ENCODE assay signal across 27 cellular contexts in the genomic region with DNA sequence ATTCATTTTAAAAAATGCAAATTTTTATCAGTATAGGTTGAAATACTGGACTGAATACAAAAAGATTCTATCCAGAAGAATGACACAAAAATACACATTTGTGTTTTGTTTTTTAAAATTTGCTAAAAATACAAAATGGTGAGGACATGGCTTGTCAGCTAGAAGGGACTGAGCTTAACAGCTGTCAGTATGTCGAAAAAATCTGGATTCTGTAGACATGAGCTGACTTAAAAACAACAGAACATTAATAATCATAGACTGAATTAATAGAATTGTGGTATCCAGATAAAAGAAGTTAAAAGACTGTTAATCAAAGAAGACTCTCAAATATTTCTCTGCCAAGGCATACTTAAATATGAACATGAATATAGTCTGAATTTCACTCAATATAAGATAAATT.
DNase-seq lines count a peak whose midpoint lies in the region; FAIRE-seq and TF ChIP-seq lines count a peak whose summit lies in the region.
"Had no signal": no experiment of that assay in that cellular context is flagged by ENCODE, and none has a peak within 500 bp of the region (broad histone marks: within the 10 kb centered on the region; RNA-seq: fewer than 3 reads in every experiment).

No MANE protein-coding gene starts in this region.

- POLR2A ChIA-PET in MCF 10A (lab: Yijun Ruan, JAX): no interaction called here

- TF ChIP-seq CTCF in mammary epithelial cell (conservative IDR thresholded peaks at IDR 0.05 in 1 of 2, IDR thresholded peaks at IDR 0.05 in 1 of 2; ENCODE audit: extremely low read depth in 1 of 2, insufficient read depth in 1 of 2, low read depth in 1 of 2, low read length in 2 of 2) (no peak), MCF 10A (IDR thresholded peaks at IDR 0.05; ENCODE audit: unreplicated experiment) (no peak), astrocyte (IDR thresholded peaks at IDR 0.05; ENCODE audit: insufficient read depth, low read depth, low read length) (no peak), osteoblast (IDR thresholded peaks at IDR 0.05; ENCODE audit: extremely low read depth, low read depth, low read length) (no peak)

- no peaks in the 10 kb centered on the region for H3K27me3 Mint-ChIP-seq in MCF 10A (ENCODE audit: insufficient read depth, unreplicated experiment)
- H3K27me3 Mint-ChIP-seq in astrocyte (ENCODE audit: low read depth, unreplicated experiment): no peaks in the 10 kb centered on the region
- H3K27me3 Mint-ChIP-seq: CD4-positive, alpha-beta T cell; IgD-negative memory B cell had no signal

- H3K9me3 ChIP-seq in mammary epithelial cell (replicated peaks; ENCODE audit: insufficient read depth, low read length): no peaks in the 10 kb centered on the region
- no peaks in the 10 kb centered on the region for H3K9me3 ChIP-seq in astrocyte (ENCODE audit: insufficient read depth, low read depth, low read length)
- H3K9me3 ChIP-seq in osteoblast (ENCODE audit: low read depth, low read length): no peaks in the 10 kb centered on the region
- H3K9me3 ChIP-seq: HAP-1, SK-N-SH had no signal

- DNase-seq in mammary epithelial cell (no peak), MCF 10A (ENCODE audit: unreplicated experiment) (no peak), astrocyte (ENCODE audit: low read depth) (no peak), osteoblast (ENCODE audit: insufficient read length, low spot score, missing footprints) (no peak), HTR-8/SVneo (ENCODE audit: insufficient read length, low spot score) (no peak), DMS79 (lab: John Stamatoyannopoulos, UW) (no peak), NCI-H146 (lab: John Stamatoyannopoulos, UW) (no peak)
- DNase-seq: 8988T; AML-193; CD4-positive, alpha-beta T cell; DMS53; GOT3; NCI-H1092 treated with DMSO at 0.1 percent for 48 hours; NCI-H1436; NCI-H187 treated with DMSO at 0.1 percent for 48 hours; NCI-H446; NCI-H524 treated with DMSO at 0.1 percent for 48 hours; NCI-H774; SHP77; SK-N-SH; SW 1271 had no signal

- in situ Hi-C loops in mammary epithelial cell (cut with MboI; ENCODE audit: low sequenced_read_pairs in 2 of 2): no loop called here

- dilution Hi-C loops in mammary epithelial cell (cut with HindIII; ENCODE audit: low sequenced_read_pairs): no loop called here

- peak overlapping the region; percentile 75 for H3K27ac ChIP-seq in mammary epithelial cell (ENCODE audit: insufficient read depth, low read depth, low read length)
- H3K27ac ChIP-seq in astrocyte (ENCODE audit: low read depth, low read length): no peak overlapping the region
- H3K27ac ChIP-seq in osteoblast (ENCODE audit: low read depth, low read length): peak overlapping the region; percentile 80
- H3K27ac ChIP-seq: BLaER1 treated with 17β-estradiol and CSF1 and Interleukin-3, amounts not matched to agents 10 nM and 100 nM; RWPE1 had no signal

- H2AFZ ChIP-seq in mammary epithelial cell (ENCODE audit: low read depth, low read length) (no peak overlapping the region), astrocyte (ENCODE audit: low read depth, low read length) (no peak overlapping the region), osteoblast (ENCODE audit: low read length) (peak overlapping the region; percentile 11)

- H3K27me3 ChIP-seq in mammary epithelial cell (ENCODE audit: insufficient read depth, low read length) (no peaks in the 10 kb centered on the region), astrocyte (ENCODE audit: insufficient read depth, low read length) (no peaks in the 10 kb centered on the region), osteoblast (ENCODE audit: insufficient read depth, low read length) (no peaks in the 10 kb centered on the region)
- H3K27me3 ChIP-seq: BLaER1 treated with 17β-estradiol and CSF1 and Interleukin-3, amounts not matched to agents 10 nM and 100 nM had no signal

- H3K4me1 Mint-ChIP-seq in MCF 10A (ENCODE audit: insufficient read depth, unreplicated experiment): peaks cover 7% of the 10 kb centered on the region
- H3K4me1 Mint-ChIP-seq in astrocyte (ENCODE audit: low read depth, unreplicated experiment): peaks cover 3% of the 10 kb centered on the region
- H3K4me1 Mint-ChIP-seq: IgD-negative memory B cell had no signal

- H4K20me1 ChIP-seq in mammary epithelial cell (ENCODE audit: insufficient read depth, low read length) (no peaks in the 10 kb centered on the region), astrocyte (ENCODE audit: insufficient read depth, low read length) (no peaks in the 10 kb centered on the region), osteoblast (ENCODE audit: insufficient read depth, low read length) (no peaks in the 10 kb centered on the region)
- H4K20me1 ChIP-seq: BLaER1 treated with 17β-estradiol and CSF1 and Interleukin-3, amounts not matched to agents 10 nM and 100 nM had no signal

- 100% methylated on average over 1 of the region's 1 CpG for WGBS in mammary epithelial cell (ENCODE audit: low coverage, missing lambda C conversion rate)

- H3K4me3 ChIP-seq in mammary epithelial cell (replicated peaks in 1 of 3; ENCODE audit: insufficient read depth in 1 of 3, low read depth in 2 of 3, low read length in 3 of 3) (no peak overlapping the region), astrocyte (ENCODE audit: insufficient read depth, low read depth, low read length) (no peak overlapping the region), osteoblast (ENCODE audit: insufficient read depth, low read length) (no peak overlapping the region)
- H3K4me3 ChIP-seq: BLaER1 treated with 17β-estradiol and CSF1 and Interleukin-3, amounts not matched to agents 10 nM and 100 nM; HAP-1 had no signal

- no peak overlapping the region for H3K27ac Mint-ChIP-seq in MCF 10A (ENCODE audit: low read depth, unreplicated experiment)
- H3K27ac Mint-ChIP-seq in astrocyte (ENCODE audit: unreplicated experiment): peak overlapping the region; percentile 72
- H3K27ac Mint-ChIP-seq: CD4-positive, alpha-beta T cell; IgD-negative memory B cell had no signal

- H3K4me2 ChIP-seq in mammary epithelial cell (ENCODE audit: insufficient read depth, low read depth, low read length): no peak overlapping the region
- no peak overlapping the region for H3K4me2 ChIP-seq in astrocyte (ENCODE audit: low read length)
- H3K4me2 ChIP-seq in osteoblast (ENCODE audit: insufficient read depth, low read length): no peak overlapping the region
- H3K4me2 ChIP-seq: BLaER1 treated with 17β-estradiol and CSF1 and Interleukin-3, amounts not matched to agents 10 nM and 100 nM; SK-N-SH had no signal

- intact Hi-C loops in mammary epithelial cell (cut with micrococcal nuclease) (no loop called here), MCF 10A (cut with micrococcal nuclease) (no loop called here)

- CTCF ChIA-PET in mammary epithelial cell (lab: Charles Lee; ENCODE audit: low non-redundant PET): no interaction called here
- CTCF ChIA-PET in MCF 10A (lab: Yijun Ruan, JAX): interaction anchor here (0.5 kb wide), 1 partner anchor 174 kb away, joined by 3 read pairs; no protein-coding TSS in a partner anchor

- FAIRE-seq in astrocyte (lab: Jason Lieb, UNC) (no peak), HTR-8/SVneo (lab: Jason Lieb, UNC) (no peak)
- FAIRE-seq: D721Med, G401.6 had no signal

- H3K79me2 ChIP-seq in mammary epithelial cell (ENCODE audit: insufficient read depth, low read length) (no peaks in the 10 kb centered on the region), astrocyte (ENCODE audit: insufficient read depth, low read length) (no peaks in the 10 kb centered on the region), osteoblast (ENCODE audit: insufficient read depth, low read length) (no peaks in the 10 kb centered on the region)

- H3K9ac ChIP-seq in mammary epithelial cell (ENCODE audit: insufficient read depth, low read length) (no peak overlapping the region), astrocyte (ENCODE audit: low read length) (no peak overlapping the region)
- H3K9ac ChIP-seq: BLaER1 treated with 17β-estradiol and CSF1 and Interleukin-3, amounts not matched to agents 10 nM and 100 nM; SK-N-SH had no signal

- H3K4me1 ChIP-seq in mammary epithelial cell (ENCODE audit: insufficient read depth, low read length): peaks cover 12% of the 10 kb centered on the region
- no peaks in the 10 kb centered on the region for H3K4me1 ChIP-seq in astrocyte (ENCODE audit: insufficient read depth, low read length)
- peaks cover 7% of the 10 kb centered on the region for H3K4me1 ChIP-seq in osteoblast (ENCODE audit: insufficient read depth, low read length)
- H3K4me1 ChIP-seq: HAP-1 had no signal

- H3K36me3 ChIP-seq in mammary epithelial cell (ENCODE audit: insufficient read depth, low read length): no peaks in the 10 kb centered on the region
- H3K36me3 ChIP-seq in astrocyte (ENCODE audit: insufficient read depth, low read length): no peaks in the 10 kb centered on the region
- H3K36me3 ChIP-seq in osteoblast (ENCODE audit: insufficient read depth, low read length): no peaks in the 10 kb centered on the region
- H3K36me3 ChIP-seq: BLaER1 treated with 17β-estradiol and CSF1 and Interleukin-3, amounts not matched to agents 10 nM and 100 nM; HAP-1 had no signal

- no peaks in the 10 kb centered on the region for H3K9me3 Mint-ChIP-seq in MCF 10A (ENCODE audit: unreplicated experiment)
- peaks cover 4% of the 10 kb centered on the region for H3K9me3 Mint-ChIP-seq in astrocyte (ENCODE audit: unreplicated experiment)
- H3K9me3 Mint-ChIP-seq: CD4-positive, alpha-beta T cell had no signal

- no peak overlapping the region for H3K4me3 Mint-ChIP-seq in MCF 10A (ENCODE audit: unreplicated experiment)
- no peak overlapping the region for H3K4me3 Mint-ChIP-seq in astrocyte (ENCODE audit: unreplicated experiment)
- H3K4me3 Mint-ChIP-seq: CD4-positive, alpha-beta T cell; IgD-negative memory B cell had no signal

- BruUV-seq in mammary epithelial cell (replicated peaks; lab: Mats Ljungman, UMichigan) (no TSS peak), MCF 10A (replicated peaks; lab: Mats Ljungman, UMichigan) (no TSS peak)

- H3K36me3 Mint-ChIP-seq in MCF 10A (ENCODE audit: insufficient read depth, unreplicated experiment) (no peaks in the 10 kb centered on the region), astrocyte (ENCODE audit: low read depth, unreplicated experiment) (no peaks in the 10 kb centered on the region)
